8 cellular contexts compared by ENCODE assay signal in the genomic region with DNA sequence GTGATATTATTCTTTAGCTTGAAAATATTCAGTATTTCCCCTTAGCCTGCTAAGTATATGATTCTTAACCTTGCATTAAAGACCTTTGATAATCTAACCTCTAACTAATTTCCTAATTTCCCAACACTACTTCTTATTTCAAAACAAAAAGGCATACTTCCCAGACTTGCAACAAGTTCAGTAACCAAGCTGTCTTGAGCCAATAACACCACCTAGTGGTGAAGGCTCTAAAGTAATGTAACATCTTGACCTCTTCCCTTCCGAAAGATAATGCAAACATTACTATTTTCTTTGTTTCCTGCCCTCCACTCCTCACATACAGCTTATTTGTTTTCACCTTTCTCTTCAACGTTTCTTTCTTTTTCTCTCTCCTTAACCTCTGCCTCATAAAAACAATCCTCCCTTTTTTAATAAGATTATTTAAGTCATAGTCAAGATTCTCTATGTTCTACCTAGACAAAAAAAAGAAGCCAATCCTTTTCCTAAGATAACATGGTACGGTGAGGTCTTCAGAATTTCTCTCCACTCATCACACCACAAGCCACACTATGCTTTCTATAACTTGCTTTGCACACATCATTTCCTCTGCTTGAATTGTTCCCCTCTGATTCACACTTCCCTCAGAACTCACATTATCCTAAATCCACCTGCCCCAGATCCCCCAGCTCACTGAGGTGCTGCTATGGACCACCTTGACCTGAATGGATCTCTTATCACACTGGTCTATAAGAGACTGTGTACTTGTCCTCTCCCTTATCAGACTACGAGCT. TPM values are rescaled to one million over a fixed set of nuclear protein-coding genes. Genes with fewer than 3 reads are reported as not detected.
A peak's percentile ranks its signal among the peaks of the same experiment; 100 is the strongest.
DNase-seq lines count a peak whose midpoint lies in the region; ATAC-seq and TF ChIP-seq lines count a peak whose summit lies in the region.

No MANE protein-coding gene starts in this region.

- no peaks in the 10 kb centered on the region for H3K9me2 ChIP-seq in OCI-LY1 (ENCODE audit: low read depth, low read length)

- POLR2A ChIA-PET in activated CD8-positive, alpha-beta T cell treated with anti-CD3 and anti-CD28 coated beads for 36 hours (lab: Charles Lee), result no interaction called here
- POLR2A ChIA-PET in activated CD8-positive, alpha-beta T cell treated with anti-CD3 and anti-CD28 coated beads, Interleukin-2, amount 10 ng/mL, durations not matched to agents 7 days and 5 days (lab: Charles Lee), result no interaction called here

- no peaks in the 10 kb centered on the region for H3K79me2 ChIP-seq in OCI-LY1 (ENCODE audit: insufficient read depth, low read length)

- H3K27ac Mint-ChIP-seq in activated CD8-positive, alpha-beta T cell treated with anti-CD3 and anti-CD28 coated beads for 36 hours, result no peak overlapping the region
- no peak overlapping the region for H3K27ac Mint-ChIP-seq in activated CD8-positive, alpha-beta T cell treated with anti-CD3 and anti-CD28 coated beads, Interleukin-2, amount 10 ng/mL, durations not matched to agents 7 days and 5 days
- H3K27ac Mint-ChIP-seq in T-helper 17 cell, result no peak overlapping the region

- no peaks in the 10 kb centered on the region for H3K27me3 ChIP-seq in OCI-LY1 (ENCODE audit: insufficient read depth, low read length)
- no peaks in the 10 kb centered on the region for H3K27me3 ChIP-seq in thyroid gland

- no peak for ATAC-seq in activated CD8-positive, alpha-beta T cell treated with anti-CD3 and anti-CD28 coated beads for 36 hours
- ATAC-seq in activated CD8-positive, alpha-beta T cell treated with anti-CD3 and anti-CD28 coated beads, Interleukin-2, amount 10 ng/mL, durations not matched to agents 7 days and 5 days, result no peak
- ATAC-seq in T-helper 17 cell (no peak), HG03432 (IDR thresholded peaks at IDR 0.05; ENCODE audit: unreplicated experiment) (no peak)

- CTCF ChIA-PET in activated CD8-positive, alpha-beta T cell treated with anti-CD3 and anti-CD28 coated beads for 36 hours (lab: Charles Lee), result interaction anchor here (1.9 kb wide), 1 partner anchor 11 kb away, joined by 4 read pairs; no protein-coding TSS in a partner anchor
- CTCF ChIA-PET in activated CD8-positive, alpha-beta T cell treated with anti-CD3 and anti-CD28 coated beads, Interleukin-2, amount 10 ng/mL, durations not matched to agents 7 days and 5 days (lab: Charles Lee), result no interaction called here

- H2AFZ ChIP-seq in OCI-LY1 (ENCODE audit: low read length), result no peak overlapping the region

- H3K9ac ChIP-seq in OCI-LY1 (ENCODE audit: low read length), result no peak overlapping the region

- 83 to 87% methylated on average over 4 of the region's 4 CpGs for WGBS in thyroid gland, 2 donors

- no peak for TF ChIP-seq POLR2A in erythroblast (IDR thresholded peaks at IDR 0.05; ENCODE audit: low read length)
- no peak for TF ChIP-seq POLR2A in thyroid gland (IDR thresholded peaks at IDR 0.05)

- H3K4me1 ChIP-seq in OCI-LY1 (ENCODE audit: insufficient read depth, low read length, severe bottlenecking) (no peaks in the 10 kb centered on the region), thyroid gland (no peaks in the 10 kb centered on the region)

- peak; percentile 23 for DNase-seq in activated CD8-positive, alpha-beta T cell treated with anti-CD3 and anti-CD28 coated beads for 36 hours
- no peak for DNase-seq in activated CD8-positive, alpha-beta T cell treated with anti-CD3 and anti-CD28 coated beads, Interleukin-2, amount 10 ng/mL, durations not matched to agents 7 days and 5 days
- DNase-seq in erythroblast (lab: John Stamatoyannopoulos, UW) (peak; percentile 65 to 71), thyroid gland (no peak), T-helper 17 cell (no peak), COR-L47 (lab: John Stamatoyannopoulos, UW) (no peak)

- intact Hi-C loops in activated CD8-positive, alpha-beta T cell treated with anti-CD3 and anti-CD28 coated beads for 36 hours (cut with micrococcal nuclease), result no loop called here
- intact Hi-C loops in thyroid gland (cut with DNase I), result loop anchor here (5.0 kb wide), 1 partner anchor 53 kb away; no protein-coding TSS in a partner anchor

- TF ChIP-seq CTCF in activated CD8-positive, alpha-beta T cell treated with anti-CD3 and anti-CD28 coated beads for 36 hours (IDR thresholded peaks at IDR 0.05), result peak; percentile 53
- TF ChIP-seq CTCF in OCI-LY1 (IDR thresholded peaks at IDR 0.05; ENCODE audit: low read length) (peak; percentile 56; the same call in 1 of the 2 replicates), thyroid gland (IDR thresholded peaks at IDR 0.05) (peak in 4 of 6 experiments; percentile 44 to 66 (median 60))

- H3K27ac ChIP-seq in OCI-LY1 (ENCODE audit: low read depth, low read length, poor library complexity, severe bottlenecking) (no peak overlapping the region), thyroid gland (no peak overlapping the region)

- H4K20me1 ChIP-seq in OCI-LY1 (ENCODE audit: insufficient read depth, low read length), result no peaks in the 10 kb centered on the region

- H3K27me3 Mint-ChIP-seq in activated CD8-positive, alpha-beta T cell treated with anti-CD3 and anti-CD28 coated beads for 36 hours, result peaks cover 25% of the 10 kb centered on the region
- H3K27me3 Mint-ChIP-seq in activated CD8-positive, alpha-beta T cell treated with anti-CD3 and anti-CD28 coated beads, Interleukin-2, amount 10 ng/mL, durations not matched to agents 7 days and 5 days (ENCODE audit: low read depth), result peaks cover 17% of the 10 kb centered on the region
- H3K27me3 Mint-ChIP-seq in T-helper 17 cell, result peaks cover 4% of the 10 kb centered on the region

- H3K4me1 Mint-ChIP-seq in activated CD8-positive, alpha-beta T cell treated with anti-CD3 and anti-CD28 coated beads for 36 hours (ENCODE audit: low read depth), result peaks cover 6% of the 10 kb centered on the region
- peaks cover 3% of the 10 kb centered on the region for H3K4me1 Mint-ChIP-seq in activated CD8-positive, alpha-beta T cell treated with anti-CD3 and anti-CD28 coated beads, Interleukin-2, amount 10 ng/mL, durations not matched to agents 7 days and 5 days (ENCODE audit: low read depth)
- peaks cover 1% of the 10 kb centered on the region for H3K4me1 Mint-ChIP-seq in T-helper 17 cell

- no peak overlapping the region for H3K4me2 ChIP-seq in OCI-LY1 (ENCODE audit: low read length)

- no peaks in the 10 kb centered on the region for H3F3A ChIP-seq in OCI-LY1 (ENCODE audit: insufficient read depth, low read length)

- peaks cover 10% of the 10 kb centered on the region for H3K9me3 Mint-ChIP-seq in activated CD8-positive, alpha-beta T cell treated with anti-CD3 and anti-CD28 coated beads for 36 hours
- peaks cover 21% of the 10 kb centered on the region for H3K9me3 Mint-ChIP-seq in activated CD8-positive, alpha-beta T cell treated with anti-CD3 and anti-CD28 coated beads, Interleukin-2, amount 10 ng/mL, durations not matched to agents 7 days and 5 days (ENCODE audit: insufficient read depth)

- H3K4me3 Mint-ChIP-seq in activated CD8-positive, alpha-beta T cell treated with anti-CD3 and anti-CD28 coated beads for 36 hours, result no peak overlapping the region
- H3K4me3 Mint-ChIP-seq in activated CD8-positive, alpha-beta T cell treated with anti-CD3 and anti-CD28 coated beads, Interleukin-2, amount 10 ng/mL, durations not matched to agents 7 days and 5 days, result no peak overlapping the region
- H3K4me3 Mint-ChIP-seq in T-helper 17 cell, result no peak overlapping the region

- no peak overlapping the region for H3K4me3 ChIP-seq in OCI-LY1 (ENCODE audit: low read depth, low read length, poor library complexity, severe bottlenecking)
- no peak overlapping the region for H3K4me3 ChIP-seq in thyroid gland (replicated peaks in 1 of 3)

- H3K36me3 ChIP-seq in OCI-LY1 (ENCODE audit: insufficient read depth, low read length) (no peaks in the 10 kb centered on the region), thyroid gland (no peaks in the 10 kb centered on the region)

- H3K36me3 Mint-ChIP-seq in activated CD8-positive, alpha-beta T cell treated with anti-CD3 and anti-CD28 coated beads for 36 hours (ENCODE audit: low read depth), result no peaks in the 10 kb centered on the region
- peaks cover 3% of the 10 kb centered on the region for H3K36me3 Mint-ChIP-seq in activated CD8-positive, alpha-beta T cell treated with anti-CD3 and anti-CD28 coated beads, Interleukin-2, amount 10 ng/mL, durations not matched to agents 7 days and 5 days (ENCODE audit: low read depth)
- no peaks in the 10 kb centered on the region for H3K36me3 Mint-ChIP-seq in T-helper 17 cell (ENCODE audit: low read depth)

- H3K9me3 ChIP-seq in OCI-LY1 (ENCODE audit: low read length) (peaks cover 26% of the 10 kb centered on the region), thyroid gland (no peaks in the 10 kb centered on the region), T-helper 17 cell (ENCODE audit: control insufficient read depth, low read length, poor library complexity, severe bottlenecking) (peaks cover 6% of the 10 kb centered on the region)

RNA-seq across cellular contexts. Expression of gene FAT1, which starts 3.5 kb away (rescaled TPM):
- not detected for total RNA-seq in activated CD8-positive, alpha-beta T cell treated with anti-CD3 and anti-CD28 coated beads for 36 hours
- not detected for total RNA-seq in activated CD8-positive, alpha-beta T cell treated with anti-CD3 and anti-CD28 coated beads, Interleukin-2, amount 10 ng/mL, durations not matched to agents 7 days and 5 days
- 10 to 100 TPM; 73.1 to 95.6 (median 76.5) TPM for total RNA-seq in thyroid gland
- not detected for total RNA-seq in T-helper 17 cell

Comparison
In these comparisons a context has a peak if more than half of its experiments do, and no peak if none do; other contexts are left out.
1. DNase-seq: peak in activated CD8-positive, alpha-beta T cell treated with anti-CD3 and anti-CD28 coated beads for 36 hours (single experiment) and erythroblast (2 of 2); none in activated CD8-positive, alpha-beta T cell treated with anti-CD3 and anti-CD28 coated beads, Interleukin-2, amount 10 ng/mL, durations not matched to agents 7 days and 5 days (single experiment), thyroid gland (0 of 2), T-helper 17 cell (0 of 3) and COR-L47 (single experiment).
2. RNA of gene FAT1, which starts 3.5 kb away (total RNA-seq): 73.1 to 95.6 TPM in thyroid gland; not detected in activated CD8-positive, alpha-beta T cell treated with anti-CD3 and anti-CD28 coated beads, Interleukin-2, amount 10 ng/mL, durations not matched to agents 7 days and 5 days, not detected in activated CD8-positive, alpha-beta T cell treated with anti-CD3 and anti-CD28 coated beads for 36 hours and not detected in T-helper 17 cell; every median in the first group is over 10 times any median in the second.
3. Peak in every context shown above with its lines, with median percentiles within 50 percentile points of each other: CTCF ChIP-seq.